13 cellular contexts compared by ENCODE assay signal in genomic region chr13:49586717-49587116, GRCh38. TPM values are rescaled to one million over a fixed set of nuclear protein-coding genes. Genes with fewer than 3 reads are reported as not detected.
DNase-seq lines count a peak whose midpoint lies in the region; ATAC-seq and TF ChIP-seq lines count a peak whose summit lies in the region.
"Had no signal": no experiment of that assay in that cellular context is flagged by ENCODE, and none has a peak within 500 bp of the region (broad histone marks: within the 10 kb centered on the region; RNA-seq: fewer than 3 reads in every experiment).

No MANE protein-coding gene starts in this region.

- ATAC-seq in SK-N-SH treated with all-trans-retinoic acid at 6 μM for 48 hours (no peak), GM18502 (IDR thresholded peaks at IDR 0.05; ENCODE audit: poor library complexity, unreplicated experiment) (no peak)

- no peak overlapping the region for H3K4me3 ChIP-seq in SK-N-SH (ENCODE audit: low read depth in 2 of 2, low read length in 1 of 2)
- no peak overlapping the region for H3K4me3 ChIP-seq in PC-9
- no peak overlapping the region for H3K4me3 ChIP-seq in epithelial cell of esophagus (ENCODE audit: low read length)
- no peak overlapping the region for H3K4me3 ChIP-seq in neural progenitor cell
- H3K4me3 ChIP-seq: lung had no signal

- peaks cover 9% of the 10 kb centered on the region for H3F3A ChIP-seq in SK-N-SH (replicated peaks; ENCODE audit: insufficient read depth)
- H3F3A ChIP-seq in PC-9 (ENCODE audit: insufficient read depth, low read depth): peaks cover 34% of the 10 kb centered on the region
- H3F3A ChIP-seq in neural progenitor cell (ENCODE audit: low read depth): peaks cover 11% of the 10 kb centered on the region

- WGBS in SK-N-SH (ENCODE audit: low lambda C conversion rate): 98% methylated on average over 3 of the region's 3 CpGs

- no peak for TF ChIP-seq EP300 in SK-N-SH (IDR thresholded peaks at IDR 0.05; ENCODE audit: borderline replicate concordance in 1 of 2, low read depth in 1 of 2, low read length in 1 of 2)

- intact Hi-C loops in PC-9 (cut with micrococcal nuclease; ENCODE audit: unreplicated experiment): no loop called here

- H3K9ac ChIP-seq in SK-N-SH (no peak overlapping the region), neural progenitor cell (no peak overlapping the region)

- H3K4me1 ChIP-seq in SK-N-SH (ENCODE audit: control insufficient read depth in 1 of 2, insufficient read depth in 2 of 2, low read depth in 1 of 2, low read length in 1 of 2) (peaks cover 0 to 6% of the 10 kb centered on the region in 2 experiments; a peak in 2 of 4 replicates), PC-9 (replicated peaks; ENCODE audit: insufficient read depth) (peaks cover 33% of the 10 kb centered on the region), neural progenitor cell (peaks cover 16% of the 10 kb centered on the region)

- no peaks in the 10 kb centered on the region for H3K36me3 ChIP-seq in SK-N-SH (replicated peaks in 1 of 2; ENCODE audit: control insufficient read depth in 1 of 2, insufficient read depth in 2 of 2, low read length in 1 of 2)
- no peaks in the 10 kb centered on the region for H3K36me3 ChIP-seq in PC-9 (ENCODE audit: low read depth)
- no peaks in the 10 kb centered on the region for H3K36me3 ChIP-seq in neural progenitor cell
- H3K36me3 ChIP-seq: right atrium auricular region had no signal

- CTCF ChIA-PET in SK-N-SH (lab: Yijun Ruan, JAX) (interaction anchor here (1.0 to 2.7 kb wide), 3 partner anchors 8 to 20 kb away, joined by 3 to 13 read pairs (median 5); no protein-coding TSS in a partner anchor), PC-9 (lab: Charles Lee) (no interaction called here)

- H3K27ac Mint-ChIP-seq in neural progenitor cell: no peak overlapping the region

- peaks cover 3% of the 10 kb centered on the region for H3K36me3 Mint-ChIP-seq in neural progenitor cell

- POLR2A ChIA-PET in SK-N-SH (lab: Yijun Ruan, JAX): interaction anchor here (0.6 kb wide), 1 partner anchor 144 kb away, joined by 3 read pairs; no protein-coding TSS in a partner anchor
- POLR2A ChIA-PET in PC-9 (lab: Charles Lee; ENCODE audit: unreplicated experiment): interaction anchor here (0.7 kb wide), 1 partner anchor 142 kb away, joined by 7 read pairs; no protein-coding TSS in a partner anchor

- H3K9me2 ChIP-seq in SK-N-SH (no peaks in the 10 kb centered on the region), PC-9 (ENCODE audit: insufficient read depth) (no peaks in the 10 kb centered on the region)

- peaks cover 4% of the 10 kb centered on the region for H3K9me3 Mint-ChIP-seq in neural progenitor cell

- TF ChIP-seq CTCF in SK-N-SH (IDR thresholded peaks at IDR 0.05) (no peak), PC-9 (conservative IDR thresholded peaks at IDR 0.05) (no peak), epithelial cell of esophagus (IDR thresholded peaks at IDR 0.05; ENCODE audit: insufficient read depth, low read depth, low read length, missing control alignments) (no peak), neural progenitor cell (IDR thresholded peaks at IDR 0.05) (no peak)

- peaks cover 11% of the 10 kb centered on the region for H3K4me1 Mint-ChIP-seq in neural progenitor cell

- no peak overlapping the region; the same call in 1 of the 2 replicates for H3K4me2 ChIP-seq in SK-N-SH
- peak overlapping the region; percentile 84 for H3K4me2 ChIP-seq in PC-9
- no peak overlapping the region for H3K4me2 ChIP-seq in neural progenitor cell

- H3K4me3 Mint-ChIP-seq in neural progenitor cell: peak overlapping the region; percentile 85

- DNase-seq in SK-N-SH (no peak), PC-9 (no peak), epithelial cell of esophagus (ENCODE audit: low read depth) (peak; percentile 8), neural progenitor cell (ENCODE audit: low spot score) (no peak), NCI-H2171 (lab: John Stamatoyannopoulos, UW) (no peak), AG08395 (ENCODE audit: low spot score) (no peak)
- DNase-seq: activated naive CD4-positive, alpha-beta T cell; DMS79 had no signal

- H3K9me3 ChIP-seq in SK-N-SH (no peaks in the 10 kb centered on the region), PC-9 (ENCODE audit: insufficient read depth, low read depth) (no peaks in the 10 kb centered on the region), neural progenitor cell (ENCODE audit: low read depth) (no peaks in the 10 kb centered on the region)
- H3K9me3 ChIP-seq: right atrium auricular region had no signal

- peak overlapping the region; percentile 56; the same call in 1 of the 2 replicates for H2AFZ ChIP-seq in SK-N-SH (ENCODE audit: low read depth)
- H2AFZ ChIP-seq in PC-9: no peak overlapping the region; the same call in 1 of the 2 replicates
- H2AFZ ChIP-seq in neural progenitor cell (replicated peaks): no peak overlapping the region

- H4K20me1 ChIP-seq in SK-N-SH (ENCODE audit: insufficient read depth) (no peaks in the 10 kb centered on the region), PC-9 (ENCODE audit: insufficient read depth) (no peaks in the 10 kb centered on the region), neural progenitor cell (ENCODE audit: low read depth) (no peaks in the 10 kb centered on the region)

- H3K27me3 Mint-ChIP-seq in neural progenitor cell (ENCODE audit: insufficient read depth, low read depth): peaks cover 5% of the 10 kb centered on the region

- H3K79me2 ChIP-seq in SK-N-SH (ENCODE audit: insufficient read depth) (peaks cover 32% of the 10 kb centered on the region), PC-9 (ENCODE audit: low read depth) (0 out of 2 replicates have a peak, but pooled peaks cover 3% of the 10 kb centered on the region), neural progenitor cell (ENCODE audit: low read depth) (peaks cover 29% of the 10 kb centered on the region)

- BruUV-seq in PC-9 (replicated peaks; lab: Mats Ljungman, UMichigan): no TSS peak

- TF ChIP-seq RAD21 in SK-N-SH (IDR thresholded peaks at IDR 0.05; ENCODE audit: low read length): no peak

- H3K27me3 ChIP-seq in SK-N-SH (ENCODE audit: insufficient read depth): no peaks in the 10 kb centered on the region
- H3K27me3 ChIP-seq in PC-9 (ENCODE audit: insufficient read depth, low read depth): no peaks in the 10 kb centered on the region
- H3K27me3 ChIP-seq in neural progenitor cell: peaks cover 4% of the 10 kb centered on the region
- H3K27me3 ChIP-seq: right atrium auricular region had no signal

- H3K27ac ChIP-seq in SK-N-SH (ENCODE audit: low read depth in 2 of 2, low read length in 1 of 2) (peak overlapping the region in 1 of 2 experiments; percentile 10; a peak in 1 of 4 replicates), PC-9 (peak overlapping the region; percentile 48), neural progenitor cell (no peak overlapping the region)

TF ChIP-seq in SK-N-SH, 30 proteins besides CTCF, POLR2A, EP300 and RAD21 (continues in another document):
- no peak for TF ChIP-seq RCOR1 (IDR thresholded peaks at IDR 0.05; ENCODE audit: low read length)
- no peak for TF ChIP-seq USF2 (IDR thresholded peaks at IDR 0.05; ENCODE audit: borderline replicate concordance, low read depth, low read length)
- no peak for TF ChIP-seq POLR2AphosphoS5 (IDR thresholded peaks at IDR 0.05; ENCODE audit: low read depth, low read length)
- no peak for TF ChIP-seq CHD2 (IDR thresholded peaks at IDR 0.05; ENCODE audit: low read length, partially characterized antibody)
- no peak for TF ChIP-seq GATA2 (CRISPR knock-in tag; IDR thresholded peaks at IDR 0.05)
- TF ChIP-seq EZH2phosphoT487 (IDR thresholded peaks at IDR 0.05; ENCODE audit: borderline replicate concordance, low read depth): no peak

TF ChIP-seq in SK-N-SH treated with all-trans-retinoic acid at 6 μM for 48 hours, 23 proteins besides CTCF, POLR2A, EP300 and RAD21:
- TF ChIP-seq ESRRG (CRISPR knock-in tag; IDR thresholded peaks at IDR 0.05) (no peak), SNAI2 (CRISPR knock-in tag; IDR thresholded peaks at IDR 0.05) (no peak), ARNTL (CRISPR knock-in tag; IDR thresholded peaks at IDR 0.05; ENCODE audit: borderline replicate concordance, low read depth) (no peak), BACH2 (CRISPR knock-in tag; IDR thresholded peaks at IDR 0.05; ENCODE audit: borderline replicate concordance) (no peak), ZNF8 (CRISPR knock-in tag; IDR thresholded peaks at IDR 0.05) (no peak), CSDC2 (CRISPR knock-in tag; IDR thresholded peaks at IDR 0.05) (no peak), ZNF565 (CRISPR knock-in tag; conservative IDR thresholded peaks at IDR 0.05; ENCODE audit: low read depth) (no peak), ISL1 (CRISPR knock-in tag; IDR thresholded peaks at IDR 0.05) (no peak), ZFP3 (CRISPR knock-in tag; IDR thresholded peaks at IDR 0.05) (no peak), ZC3H10 (CRISPR knock-in tag; IDR thresholded peaks at IDR 0.05) (no peak), GLIS3 (CRISPR knock-in tag; IDR thresholded peaks at IDR 0.05) (no peak), PPARA (CRISPR knock-in tag; IDR thresholded peaks at IDR 0.05; ENCODE audit: borderline replicate concordance) (no peak)
- TF ChIP-seq, protein P1, sequence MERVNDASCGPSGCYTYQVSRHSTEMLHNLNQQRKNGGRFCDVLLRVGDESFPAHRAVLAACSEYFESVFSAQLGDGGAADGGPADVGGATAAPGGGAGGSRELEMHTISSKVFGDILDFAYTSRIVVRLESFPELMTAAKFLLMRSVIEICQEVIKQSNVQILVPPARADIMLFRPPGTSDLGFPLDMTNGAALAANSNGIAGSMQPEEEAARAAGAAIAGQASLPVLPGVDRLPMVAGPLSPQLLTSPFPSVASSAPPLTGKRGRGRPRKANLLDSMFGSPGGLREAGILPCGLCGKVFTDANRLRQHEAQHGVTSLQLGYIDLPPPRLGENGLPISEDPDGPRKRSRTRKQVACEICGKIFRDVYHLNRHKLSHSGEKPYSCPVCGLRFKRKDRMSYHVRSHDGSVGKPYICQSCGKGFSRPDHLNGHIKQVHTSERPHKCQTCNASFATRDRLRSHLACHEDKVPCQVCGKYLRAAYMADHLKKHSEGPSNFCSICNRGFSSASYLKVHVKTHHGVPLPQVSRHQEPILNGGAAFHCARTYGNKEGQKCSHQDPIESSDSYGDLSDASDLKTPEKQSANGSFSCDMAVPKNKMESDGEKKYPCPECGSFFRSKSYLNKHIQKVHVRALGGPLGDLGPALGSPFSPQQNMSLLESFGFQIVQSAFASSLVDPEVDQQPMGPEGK (CRISPR knock-in tag; IDR thresholded peaks at IDR 0.05; ENCODE audit: borderline replicate concordance): no peak

RNA-seq across cellular contexts. Expression of gene RCBTB1, which starts 1.4 kb away (rescaled TPM):
- 13.2 and 13.8 TPM in 2 replicates for polyA plus RNA-seq in SK-N-SH (2012; rRNA removed)
- polyA plus RNA-seq in SK-N-SH (2012; cell fraction: cytosol; rRNA removed): 15.5 and 15.8 TPM in 2 replicates
- 19.3 and 24.4 TPM in 2 replicates for polyA plus RNA-seq in SK-N-SH (2012; cell fraction: nucleus; rRNA removed)
- total RNA-seq in PC-9 (2021) (14.6 and 16.1 TPM in 2 replicates), neural progenitor cell (ENCODE audit: low replicate concordance) (34.4 and 54.2 TPM in 2 replicates)

RNA-seq across cellular contexts. Expression of gene ARL11, which starts 41.6 kb away (rescaled TPM):
- polyA plus RNA-seq in SK-N-SH (2012; rRNA removed): not detected in 2 replicates
- not detected in 2 replicates for polyA plus RNA-seq in SK-N-SH (2012; cell fraction: cytosol; rRNA removed)
- polyA plus RNA-seq in SK-N-SH (2012; cell fraction: nucleus; rRNA removed): not detected in 2 replicates
- total RNA-seq in PC-9 (2021): 3.5 and 3.7 TPM in 2 replicates
- 0.06 and 0.12 TPM in 2 replicates for total RNA-seq in neural progenitor cell (ENCODE audit: low replicate concordance)
- total RNA-seq: A673 had no signal
